Comparison of ENCODE assay signal across 8 cellular contexts in the genomic region with DNA sequence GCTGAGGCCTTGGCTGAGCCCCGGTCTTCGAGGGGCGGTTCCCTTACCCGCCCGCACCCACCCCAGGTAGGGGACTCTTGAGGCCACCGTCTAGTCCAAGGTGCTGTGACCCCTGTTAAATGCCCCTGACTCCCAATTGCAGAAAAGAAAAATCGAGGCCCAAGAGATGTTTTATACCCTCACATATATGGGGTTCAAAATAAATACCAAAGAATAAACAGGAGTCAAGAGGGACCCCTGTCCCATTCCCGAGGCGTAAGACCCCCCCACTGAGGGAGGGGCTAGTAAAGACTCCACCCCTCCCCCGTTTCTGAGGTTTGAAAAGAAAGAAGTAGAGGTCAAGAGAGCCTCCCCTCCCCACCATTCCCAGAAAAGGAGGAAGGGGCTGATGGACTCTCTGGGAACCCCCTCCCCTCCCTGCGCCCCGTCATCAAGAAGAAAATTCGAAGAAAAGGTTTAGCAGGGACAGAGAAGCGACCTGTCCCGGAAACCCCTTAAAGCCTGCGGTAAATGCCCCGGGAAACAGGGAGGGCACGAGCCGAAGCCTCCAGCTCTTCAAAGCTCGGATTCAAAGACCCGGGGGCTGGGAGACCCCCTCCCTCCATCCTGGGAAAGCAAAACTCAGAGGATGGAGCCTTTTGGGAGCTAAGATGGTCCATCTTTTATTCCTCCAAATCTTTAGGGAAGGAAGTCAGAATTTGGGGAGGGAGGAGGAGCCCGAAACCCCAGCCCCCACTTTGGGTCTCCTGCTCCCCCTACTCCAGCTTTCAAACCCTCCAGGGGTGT. TPM values are rescaled to one million over a fixed set of nuclear protein-coding genes. Genes with fewer than 3 reads are reported as not detected.
A peak's percentile ranks its signal among the peaks of the same experiment; 100 is the strongest.
DNase-seq lines count a peak whose midpoint lies in the region; ATAC-seq and TF ChIP-seq lines count a peak whose summit lies in the region.

No MANE protein-coding gene starts in this region.

- 0 to 1% methylated on average over 21 to 22 of the region's 22 CpGs for WGBS in lung, 2 donors

- ATAC-seq in GM19025 (IDR thresholded peaks at IDR 0.05; ENCODE audit: low read depth, unreplicated experiment) (peak; percentile 0), HG03354 (IDR thresholded peaks at IDR 0.05; ENCODE audit: poor library complexity, severe bottlenecking, unreplicated experiment) (peak; percentile 14), lung (ENCODE audit: insufficient read depth, low FRiP score) (peak; percentile 12)

- H3K27ac ChIP-seq in C4-2B, result peak overlapping the region; percentile 55
- peak overlapping the region; percentile 92 to 100 for H3K27ac ChIP-seq in lung (ENCODE audit: low read depth in 1 of 2, low read length in 1 of 2)
- H3K27ac ChIP-seq in temporal lobe (ENCODE audit: low read depth, low read length), result peak overlapping the region; percentile 96

- H3K4me3 ChIP-seq in choroid plexus epithelial cell (ENCODE audit: low read depth, low read length) (peak overlapping the region; percentile 68), lung (peak overlapping the region; percentile 18)

- no peaks in the 10 kb centered on the region for H3K36me3 ChIP-seq in lung (ENCODE audit: control insufficient read depth in 2 of 2, insufficient read depth in 2 of 2, low read length in 2 of 2)

- TF ChIP-seq CTCF in C4-2B (conservative IDR thresholded peaks at IDR 0.05) (no peak), choroid plexus epithelial cell (conservative IDR thresholded peaks at IDR 0.05; ENCODE audit: low read depth, low read length) (no peak), lung (IDR thresholded peaks at IDR 0.05; ENCODE audit: control extremely low read depth, extremely low read depth) (no peak)

- H3K27me3 ChIP-seq in lung (ENCODE audit: control insufficient read depth, insufficient read depth), result no peaks in the 10 kb centered on the region

- DNase-seq in SW 1271 (lab: John Stamatoyannopoulos, UW), result peak; percentile 67 to 84
- DNase-seq in choroid plexus epithelial cell (ENCODE audit: low read depth), result no peak
- DNase-seq in lung (ENCODE audit: low spot score), result peak; percentile 61
- no peak for DNase-seq in D341Med (ENCODE audit: low spot score)

- H3K4me1 ChIP-seq in lung (ENCODE audit: control insufficient read depth in 2 of 2, insufficient read depth in 2 of 2, low read length in 2 of 2), result peaks cover 4 to 8% of the 10 kb centered on the region in 2 donors

- no peaks in the 10 kb centered on the region for H3K9me3 ChIP-seq in lung (ENCODE audit: control insufficient read depth in 2 of 2, insufficient read depth in 1 of 2, low read length in 1 of 2)

RNA-seq across cellular contexts. Expression of a gene that starts 0.7 kb away (rescaled TPM):
- total RNA-seq in lung (1 to 10 TPM; 3.1 to 6.7 TPM), temporal lobe (44.7 TPM)
- 1 to 10 TPM; 1.1 to 1.5 TPM for polyA plus RNA-seq in lung

RNA-seq across cellular contexts. Expression of a gene that starts 11.6 kb away (rescaled TPM):
- total RNA-seq in lung, result 10 to 100 TPM in 1 of 2 donors, 1 to 10 TPM in 1; 3.2 to 13.7 TPM
- 10 to 100 TPM; 22.7 to 28.0 TPM for polyA plus RNA-seq in lung
- total RNA-seq in temporal lobe, result 2.7 TPM

RNA-seq across cellular contexts. Expression of a gene that starts 21.7 kb away (rescaled TPM):
- total RNA-seq in lung (10 to 100 TPM in 1 of 2 donors, 1 to 10 TPM in 1; 3.6 to 32.4 TPM), temporal lobe (1.2 TPM)
- 1 to 10 TPM in 1 of 2 donors, under 1 TPM in 1; 0.32 to 4.8 TPM for polyA plus RNA-seq in lung

RNA-seq across cellular contexts. Expression of a gene that starts 31.0 kb away (rescaled TPM):
- 100 to 1,000 TPM; 205 to 612 TPM for total RNA-seq in lung
- polyA plus RNA-seq in lung, result 1,000 to 10,000 TPM in 1 of 2 donors, 100 to 1,000 TPM in 1; 440 to 1,883 TPM
- total RNA-seq in temporal lobe, result under 0.01 TPM

RNA-seq across cellular contexts. Expression of a gene that starts 51.6 kb away (rescaled TPM):
- total RNA-seq in lung (10 to 100 TPM; 22.3 to 36.2 TPM), temporal lobe (62.7 TPM)
- 10 to 100 TPM in 1 of 2 donors, 1 to 10 TPM in 1; 7.0 to 18.4 TPM for polyA plus RNA-seq in lung

Comparison
In these comparisons a context has a peak if more than half of its experiments do, and no peak if none do; other contexts are left out.
1. DNase-seq: peak in SW 1271 (2 of 2) and lung (single experiment); none in choroid plexus epithelial cell (single experiment) and D341Med (single experiment).
2. Peak in every context shown above with its lines, with median percentiles within 50 percentile points of each other: H3K27ac ChIP-seq and ATAC-seq.